8 cellular contexts compared by ENCODE assay signal in the genomic region with DNA sequence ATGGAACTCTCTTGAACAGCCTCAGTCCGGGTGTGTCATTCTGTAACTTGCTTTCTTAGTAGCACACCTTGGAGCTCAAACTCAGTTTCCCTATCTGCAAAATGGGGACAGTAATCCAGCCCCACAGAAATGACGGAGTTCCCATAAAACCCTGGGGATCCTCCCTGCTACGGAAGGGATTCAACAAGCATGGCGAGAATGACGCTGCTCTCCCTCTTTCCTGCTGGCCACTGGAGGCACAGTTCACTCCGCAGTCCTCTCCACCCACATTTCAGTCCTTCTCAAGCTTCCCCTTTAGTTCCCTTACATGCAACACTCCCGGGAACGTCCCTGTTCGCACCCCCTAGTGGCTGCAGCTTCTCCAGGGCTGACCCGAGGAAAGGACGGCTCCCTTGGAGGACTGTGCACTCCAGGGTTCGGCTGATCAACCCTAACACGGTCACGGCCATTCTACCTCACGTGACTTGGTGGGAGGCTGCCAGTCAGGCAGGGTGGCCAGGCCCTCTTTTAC. TPM values are rescaled to one million over a fixed set of nuclear protein-coding genes. Genes with fewer than 3 reads are reported as not detected.
DNase-seq lines count a peak whose midpoint lies in the region; ATAC-seq and TF ChIP-seq lines count a peak whose summit lies in the region.

No MANE protein-coding gene starts in this region.

- DNase-seq in GM10248 (ENCODE audit: extremely low spot score), result no peak
- peak; percentile 30 for DNase-seq in SK-N-DZ (ENCODE audit: low spot score)
- no peak for DNase-seq in NCI-H524 treated with DMSO at 0.1 percent for 48 hours (lab: John Stamatoyannopoulos, UW)
- no peak for DNase-seq in NCI-H1930 (lab: John Stamatoyannopoulos, UW)

- ATAC-seq in esophagus mucosa (peak; percentile 50), HG03469 (IDR thresholded peaks at IDR 0.05; ENCODE audit: unreplicated experiment) (no peak), GM19397 (IDR thresholded peaks at IDR 0.05; ENCODE audit: unreplicated experiment) (no peak)

- H3K9me3 Mint-ChIP-seq in nephron, result peaks cover 8% of the 10 kb centered on the region

- peaks cover 36% of the 10 kb centered on the region for H3K27me3 Mint-ChIP-seq in nephron (ENCODE audit: low read depth)

- H3K27ac Mint-ChIP-seq in nephron, result no peak overlapping the region

- H3K36me3 Mint-ChIP-seq in nephron (ENCODE audit: low read depth), result peaks cover 7% of the 10 kb centered on the region

- peaks cover 16% of the 10 kb centered on the region for H3K4me1 Mint-ChIP-seq in nephron

- no peak overlapping the region for H3K4me3 Mint-ChIP-seq in nephron

- CTCF ChIA-PET in GM10248 (lab: Yijun Ruan, JAX), result interaction anchor here (0.8 to 1.4 kb wide), 2 partner anchors 11 to 191 kb away, joined by 3 read pairs; no protein-coding TSS in a partner anchor

- TF ChIP-seq CTCF in GM10248 (IDR thresholded peaks at IDR 0.05; ENCODE audit: control extremely low read depth, extremely low read depth, low read depth, missing control alignments) (peak; percentile 5), nephron (IDR thresholded peaks at IDR 0.05; ENCODE audit: unreplicated experiment in 3 of 3) (peak in 2 of 3 experiments; percentile 40 to 51)

- POLR2A ChIA-PET in GM10248 (lab: Yijun Ruan, JAX), result no interaction called here

RNA-seq across cellular contexts. Expression of gene RUNX3, which starts 20.6 kb away (rescaled TPM):
- 0.05 TPM in 1 of 2 replicates, not detected in the other for polyA plus RNA-seq in SK-N-DZ (2014; cell fraction: cytosol; rRNA removed)
- polyA plus RNA-seq in SK-N-DZ (2014; cell fraction: nucleus; rRNA removed), result not detected in 2 replicates
- total RNA-seq in esophagus mucosa, result 1.6 TPM
